In genomic region chr20:811771-812474, GRCh38 we compare ENCODE assay signal across 6 cellular contexts. TPM values are rescaled to one million over a fixed set of nuclear protein-coding genes. Genes with fewer than 3 reads are reported as not detected.
"Had no signal": no experiment of that assay in that cellular context is flagged by ENCODE, and none has a peak within 500 bp of the region (broad histone marks: within the 10 kb centered on the region; RNA-seq: fewer than 3 reads in every experiment).

No MANE protein-coding gene starts in this region.

RNA-seq across cellular contexts. Expression of gene SLC52A3, which starts 43.6 kb away (rescaled TPM):
- total RNA-seq: activated B cell treated with CpG ODN at 0.5 μM for 24 hours; activated CD8-positive, alpha-beta T cell treated with anti-CD3 and anti-CD28 coated beads for 36 hours; activated T-cell treated with anti-CD3 and anti-CD28 coated beads, Interleukin-2, amount 50 U/mL, for 4 hours; activated T-helper 17 cell treated with anti-CD3 and anti-CD28 coated beads, Interleukin-2, amount 50 U/mL, for 72 hours; T-helper 1 cell treated with Interleukin-12 subunit alpha and Interleukin-12 subunit beta and Interleukin-4 antibody, amounts not matched to agents 30 ng/mL and 1 ng/mL, for 36 hours; T-helper 2 cell treated with Interferon-gamma antibody and Interleukin-4, amounts not matched to agents 100 ng/mL and 5 ng/mL, for 36 hours had no signal
